ENCODE assay signal across 8 cellular contexts in genomic region chr5:59813761-59814562, GRCh38.
A peak's percentile ranks its signal among the peaks of the same experiment; 100 is the strongest.
DNase-seq lines count a peak whose midpoint lies in the region; ATAC-seq and TF ChIP-seq lines count a peak whose summit lies in the region.

No MANE protein-coding gene starts in this region.

- no peak overlapping the region for H3K4me3 ChIP-seq in breast epithelium
- no peak overlapping the region for H3K4me3 ChIP-seq in lower lobe of right lung
- no peak overlapping the region for H3K4me3 ChIP-seq in suprapubic skin

- no peak for TF ChIP-seq EP300 in suprapubic skin (IDR thresholded peaks at IDR 0.05)

- H3K36me3 ChIP-seq in breast epithelium (no peaks in the 10 kb centered on the region), lower lobe of right lung (no peaks in the 10 kb centered on the region), suprapubic skin (no peaks in the 10 kb centered on the region)

- intact Hi-C loops in breast epithelium (cut with DNase I; ENCODE audit: low total_unique reads) = no loop called here
- intact Hi-C loops in lower lobe of right lung (cut with DNase I) = no loop called here

- H3K9me3 ChIP-seq in breast epithelium = no peaks in the 10 kb centered on the region
- H3K9me3 ChIP-seq in lower lobe of right lung = no peaks in the 10 kb centered on the region
- no peaks in the 10 kb centered on the region for H3K9me3 ChIP-seq in suprapubic skin

- H3K4me1 ChIP-seq in breast epithelium (no peaks in the 10 kb centered on the region), lower lobe of right lung (no peaks in the 10 kb centered on the region), suprapubic skin (peaks cover 4% of the 10 kb centered on the region)

- peak in 2 of 3 donors; percentile 29 to 33 for TF ChIP-seq CTCF in breast epithelium (IDR thresholded peaks at IDR 0.05)
- peak; percentile 51 for TF ChIP-seq CTCF in lower lobe of right lung (IDR thresholded peaks at IDR 0.05)
- TF ChIP-seq CTCF in suprapubic skin (IDR thresholded peaks at IDR 0.05) = no peak

- H3K27ac ChIP-seq in breast epithelium = no peak overlapping the region
- H3K27ac ChIP-seq in lower lobe of right lung = no peak overlapping the region
- H3K27ac ChIP-seq in suprapubic skin = no peak overlapping the region

- 46% methylated on average over 8 of the region's 8 CpGs for WGBS in suprapubic skin

- DNase-seq in D341Med (ENCODE audit: low spot score) (peak; percentile 41), HK-2 (ENCODE audit: unreplicated experiment) (peak; percentile 1), NOMO-1 treated with dmso at 0.1 percent for 144 hours (lab: John Stamatoyannopoulos, UW; ENCODE audit: unreplicated experiment) (peak; percentile 66), breast epithelium (ENCODE audit: low spot score in 2 of 2) (no peak), lower lobe of right lung (no peak), suprapubic skin (ENCODE audit: low spot score in 2 of 2) (no peak), COLO829 (ENCODE audit: low spot score) (no peak)

- TF ChIP-seq POLR2A in breast epithelium (IDR thresholded peaks at IDR 0.05) = no peak
- no peak for TF ChIP-seq POLR2A in suprapubic skin (IDR thresholded peaks at IDR 0.05)

- ATAC-seq in GM19025 (IDR thresholded peaks at IDR 0.05; ENCODE audit: low read depth, unreplicated experiment) (peak; percentile 43), lower lobe of right lung (peak in 1 of 2 donors; percentile 61)

- H3K27me3 ChIP-seq in breast epithelium = no peaks in the 10 kb centered on the region
- H3K27me3 ChIP-seq in lower lobe of right lung (ENCODE audit: low read depth) = peaks cover 3% of the 10 kb centered on the region
- H3K27me3 ChIP-seq in suprapubic skin = no peaks in the 10 kb centered on the region

Comparison
In these comparisons a context has a peak if more than half of its experiments do, and no peak if none do; other contexts are left out.
1. DNase-seq: peak in D341Med (single experiment), HK-2 (single experiment) and NOMO-1 treated with dmso at 0.1 percent for 144 hours (single experiment); none in breast epithelium (0 of 2), lower lobe of right lung (single experiment), suprapubic skin (0 of 2) and COLO829 (single experiment).
2. CTCF ChIP-seq: peak in breast epithelium (2 of 3) and lower lobe of right lung (single experiment); none in suprapubic skin (0 of 2).